25 cellular contexts compared by ENCODE assay signal in the genomic region with DNA sequence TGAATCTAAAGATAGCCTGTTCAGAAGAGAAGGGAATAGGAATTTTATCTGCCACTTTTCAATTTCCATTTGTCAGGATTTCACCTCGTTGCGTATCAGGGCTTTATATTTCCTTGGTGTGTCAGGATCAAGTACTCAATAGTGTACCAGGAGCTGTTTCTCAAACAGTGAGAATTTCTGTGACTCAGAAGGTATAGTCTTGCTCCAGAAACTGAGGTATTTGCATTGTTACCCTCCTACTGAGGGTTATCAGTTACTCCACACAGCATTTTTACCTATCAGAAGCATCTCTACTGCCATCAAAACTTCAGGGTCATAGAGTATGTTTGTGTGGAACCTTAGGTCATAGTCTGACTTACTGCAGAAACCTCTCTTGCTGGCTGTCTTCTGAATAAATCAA.
A peak's percentile ranks its signal among the peaks of the same experiment; 100 is the strongest.
DNase-seq lines count a peak whose midpoint lies in the region; ATAC-seq and TF ChIP-seq lines count a peak whose summit lies in the region.
"Had no signal": no experiment of that assay in that cellular context is flagged by ENCODE, and none has a peak within 500 bp of the region (broad histone marks: within the 10 kb centered on the region; RNA-seq: fewer than 3 reads in every experiment).

No MANE protein-coding gene starts in this region.

- H3K4me2 ChIP-seq in mesendoderm (ENCODE audit: low read length) = no peak overlapping the region
- H3K4me2 ChIP-seq: A549; BLaER1 treated with 17β-estradiol and CSF1 and Interleukin-3, amounts not matched to agents 10 nM and 100 nM had no signal

- no peak overlapping the region for H2BK120ac ChIP-seq in mesendoderm (ENCODE audit: low read depth, low read length)

- no peak overlapping the region for H3K4me3 Mint-ChIP-seq in stimulated activated naive CD8-positive, alpha-beta T cell treated with anti-CD3 and anti-CD28 coated beads, Interleukin-15, amount 100 ng/mL, for 72 hours
- H3K4me3 Mint-ChIP-seq: B cell; CD4-positive, alpha-beta T cell; CD8-positive, alpha-beta T cell had no signal

- no peak overlapping the region for H3K9ac ChIP-seq in mesendoderm (ENCODE audit: low read length)
- H3K9ac ChIP-seq: BLaER1 treated with 17β-estradiol and CSF1 and Interleukin-3, amounts not matched to agents 10 nM and 100 nM had no signal

- H3K23ac ChIP-seq in mesendoderm (ENCODE audit: low read length) = no peak overlapping the region

- no peaks in the 10 kb centered on the region for H3K9me3 ChIP-seq in mucosa of descending colon
- H3K9me3 ChIP-seq: A549; BLaER1 treated with 17β-estradiol and CSF1 and Interleukin-3, amounts not matched to agents 10 nM and 100 nM; Caco-2 had no signal

- H3K18ac ChIP-seq in mesendoderm (ENCODE audit: low read length) = no peak overlapping the region

- no peak overlapping the region for H2AK5ac ChIP-seq in mesendoderm (ENCODE audit: low read length)

- WGBS in mesendoderm (ENCODE audit: extremely low coverage, insufficient coverage, low lambda C conversion rate) = no CpG with 5 or more reads among the region's 2 CpGs

- H3K27ac ChIP-seq in mesendoderm (ENCODE audit: low read depth, low read length) = no peak overlapping the region
- H3K27ac ChIP-seq: 22Rv1; A549; BLaER1 treated with 17β-estradiol and CSF1 and Interleukin-3, amounts not matched to agents 10 nM and 100 nM; C4-2B had no signal

- intact Hi-C loops in mucosa of descending colon (cut with DNase I, micrococcal nuclease) = no loop called here

- no peak overlapping the region for H3K56ac ChIP-seq in mesendoderm (ENCODE audit: low read length)

- H3K4me3 ChIP-seq in epithelial cell of esophagus (ENCODE audit: low read length) (no peak overlapping the region), mesendoderm (ENCODE audit: low read length) (no peak overlapping the region), mucosa of descending colon (no peak overlapping the region)
- H3K4me3 ChIP-seq: A549; BLaER1 treated with 17β-estradiol and CSF1 and Interleukin-3, amounts not matched to agents 10 nM and 100 nM; GM12878 had no signal

- H3K4me1 ChIP-seq in mesendoderm (ENCODE audit: control insufficient read depth, low read depth, low read length) = peaks cover 12% of the 10 kb centered on the region
- no peaks in the 10 kb centered on the region for H3K4me1 ChIP-seq in mucosa of descending colon (ENCODE audit: low read depth)
- H3K4me1 ChIP-seq: A549; BLaER1 treated with 17β-estradiol and CSF1 and Interleukin-3, amounts not matched to agents 10 nM and 100 nM had no signal

- no peak overlapping the region for H4K5ac ChIP-seq in mesendoderm (ENCODE audit: low read length)

- no peak overlapping the region for H3K4ac ChIP-seq in mesendoderm (ENCODE audit: low read depth, low read length)

- DNase-seq in stimulated activated naive CD8-positive, alpha-beta T cell treated with anti-CD3 and anti-CD28 coated beads, Interleukin-15, Interleukin-2, amounts not matched to agents 100 U/mL and 50 U/mL, for 24 hours = no peak
- no peak for DNase-seq in stimulated activated naive CD8-positive, alpha-beta T cell treated with anti-CD3 and anti-CD28 coated beads, Interleukin-15, amount 100 ng/mL, for 72 hours
- DNase-seq in epithelial cell of esophagus (ENCODE audit: low read depth) = peak; percentile 5
- peak; percentile 34 for DNase-seq in mesendoderm
- peak; percentile 16 for DNase-seq in renal cortical epithelial cell (ENCODE audit: low read depth)
- no peak for DNase-seq in NAMALWA (ENCODE audit: low spot score)
- no peak for DNase-seq in mucosa of descending colon
- no peak for DNase-seq in stimulated activated CD8-positive, alpha-beta memory T cell treated with anti-CD3 and anti-CD28 coated beads, Interleukin-4, amount 100 ng/mL, for 48 hours
- DNase-seq: AML-193; Caco-2; Calu3; CD4-positive, alpha-beta T cell; CD8-positive, alpha-beta T cell; DMS153; DMS53; DMS79; DND-41; EL; GDM1 had no signal

- no peak for TF ChIP-seq CTCF in epithelial cell of esophagus (IDR thresholded peaks at IDR 0.05; ENCODE audit: insufficient read depth, low read depth, low read length, missing control alignments)
- no peak for TF ChIP-seq CTCF in mucosa of descending colon (IDR thresholded peaks at IDR 0.05)

- H3K79me2 ChIP-seq in mesendoderm (ENCODE audit: control insufficient read depth, insufficient read depth, low read length) = no peaks in the 10 kb centered on the region

- no peak overlapping the region for H2BK15ac ChIP-seq in mesendoderm (replicated peaks; ENCODE audit: low read depth)

- H3K27ac Mint-ChIP-seq in stimulated activated naive CD8-positive, alpha-beta T cell treated with anti-CD3 and anti-CD28 coated beads, Interleukin-15, amount 100 ng/mL, for 72 hours = no peak overlapping the region
- H3K27ac Mint-ChIP-seq: B cell; CD4-positive, alpha-beta T cell; CD8-positive, alpha-beta T cell had no signal

- no peaks in the 10 kb centered on the region for H3K4me1 Mint-ChIP-seq in stimulated activated naive CD8-positive, alpha-beta T cell treated with anti-CD3 and anti-CD28 coated beads, Interleukin-15, amount 100 ng/mL, for 72 hours
- H3K4me1 Mint-ChIP-seq: B cell had no signal

- no peaks in the 10 kb centered on the region for H3K27me3 ChIP-seq in mesendoderm (ENCODE audit: insufficient read depth, low read length, poor library complexity)
- H3K27me3 ChIP-seq: BLaER1 treated with 17β-estradiol and CSF1 and Interleukin-3, amounts not matched to agents 10 nM and 100 nM had no signal

- H3K36me3 ChIP-seq in mesendoderm (ENCODE audit: control insufficient read depth, insufficient read depth, low read length) (no peaks in the 10 kb centered on the region), mucosa of descending colon (ENCODE audit: low read depth) (no peaks in the 10 kb centered on the region)
- H3K36me3 ChIP-seq: BLaER1 treated with 17β-estradiol and CSF1 and Interleukin-3, amounts not matched to agents 10 nM and 100 nM had no signal

- no peaks in the 10 kb centered on the region for H3K79me1 ChIP-seq in mesendoderm (ENCODE audit: low read length)

- no peaks in the 10 kb centered on the region for H3K9me3 Mint-ChIP-seq in stimulated activated naive CD8-positive, alpha-beta T cell treated with anti-CD3 and anti-CD28 coated beads, Interleukin-15, amount 100 ng/mL, for 72 hours
- H3K9me3 Mint-ChIP-seq: CD4-positive, alpha-beta T cell; CD8-positive, alpha-beta T cell had no signal

- no peak overlapping the region for H2BK5ac ChIP-seq in mesendoderm (ENCODE audit: low read length)

- no peak overlapping the region for H4K8ac ChIP-seq in mesendoderm (ENCODE audit: low read depth, low read length)

- no peaks in the 10 kb centered on the region for H3K27me3 Mint-ChIP-seq in stimulated activated naive CD8-positive, alpha-beta T cell treated with anti-CD3 and anti-CD28 coated beads, Interleukin-15, amount 100 ng/mL, for 72 hours
- H3K27me3 Mint-ChIP-seq: B cell had no signal

- peak; percentile 28 for ATAC-seq in stimulated activated naive CD8-positive, alpha-beta T cell treated with anti-CD3 and anti-CD28 coated beads, Interleukin-15, Interleukin-2, amounts not matched to agents 100 U/mL and 50 U/mL, for 24 hours
- no peak for ATAC-seq in stimulated activated naive CD8-positive, alpha-beta T cell treated with anti-CD3 and anti-CD28 coated beads, Interleukin-15, amount 100 ng/mL, for 72 hours
- ATAC-seq in mucosa of descending colon = no peak
- ATAC-seq: A549; CD8-positive, alpha-beta T cell; GM12878 had no signal

Comparison
In these comparisons a context has a peak if more than half of its experiments do, and no peak if none do; other contexts are left out.
1. DNase-seq: peak in epithelial cell of esophagus (single experiment), mesendoderm (single experiment) and renal cortical epithelial cell (single experiment); none in stimulated activated naive CD8-positive, alpha-beta T cell treated with anti-CD3 and anti-CD28 coated beads, Interleukin-15, Interleukin-2, amounts not matched to agents 100 U/mL and 50 U/mL, for 24 hours (single experiment), stimulated activated naive CD8-positive, alpha-beta T cell treated with anti-CD3 and anti-CD28 coated beads, Interleukin-15, amount 100 ng/mL, for 72 hours (0 of 2), NAMALWA (single experiment), mucosa of descending colon (0 of 3) and stimulated activated CD8-positive, alpha-beta memory T cell treated with anti-CD3 and anti-CD28 coated beads, Interleukin-4, amount 100 ng/mL, for 48 hours (single experiment).